ENCODE assay signal across 17 cellular contexts in genomic region chr19:18074192-18074591, GRCh38. TPM values are rescaled to one million over a fixed set of nuclear protein-coding genes. Genes with fewer than 3 reads are reported as not detected.
DNase-seq lines count a peak whose midpoint lies in the region; ATAC-seq, FAIRE-seq and TF ChIP-seq lines count a peak whose summit lies in the region.
"Had no signal": no experiment of that assay in that cellular context is flagged by ENCODE, and none has a peak within 500 bp of the region (broad histone marks: within the 10 kb centered on the region; RNA-seq: fewer than 3 reads in every experiment).

No MANE protein-coding gene starts in this region.

- no TSS peak for BruUV-seq in A673 (replicated peaks; lab: Mats Ljungman, UMichigan)
- BruUV-seq in Calu3 (replicated peaks; lab: Mats Ljungman, UMichigan): no TSS peak

- no peak overlapping the region for H4K91ac ChIP-seq in H1 (replicated peaks; ENCODE audit: insufficient read length, low read length)

- no peaks in the 10 kb centered on the region for H3K23me2 ChIP-seq in H1 (ENCODE audit: low read depth, low read length)

- no peaks in the 10 kb centered on the region for H3K4me1 Mint-ChIP-seq in Calu3 (ENCODE audit: low read depth, unreplicated experiment)
- H3K4me1 Mint-ChIP-seq: WTC11 had no signal

- POLR2A ChIA-PET in A673 (lab: Charles Lee; ENCODE audit: low non-redundant PET): no interaction called here
- POLR2A ChIA-PET in H1 (lab: Charles Lee; ENCODE audit: partially characterized antibody): no interaction called here

- H3K36me3 Mint-ChIP-seq in Calu3 (ENCODE audit: insufficient read depth, unreplicated experiment): no peaks in the 10 kb centered on the region
- H3K36me3 Mint-ChIP-seq: WTC11 had no signal

- H3K79me2 ChIP-seq in H1 (ENCODE audit: control insufficient read depth in 1 of 2, insufficient read depth in 2 of 2, low read length in 2 of 2): no peaks in the 10 kb centered on the region

- no peaks in the 10 kb centered on the region for H3K27me3 Mint-ChIP-seq in Calu3 (ENCODE audit: unreplicated experiment)
- H3K27me3 Mint-ChIP-seq: natural killer cell treated with Interleukin-12 subunit alpha and Interleukin-12 subunit beta and Interleukin-15 and Interleukin-18, amount 100 ng/mL, for 72 hours had no signal

- H3K4ac ChIP-seq in H1 (replicated peaks; ENCODE audit: insufficient read length, low read depth, low read length): no peak overlapping the region

- no peak overlapping the region for H3K27ac ChIP-seq in A673 (ENCODE audit: low read depth, low read length, poor library complexity, severe bottlenecking)
- H3K27ac ChIP-seq in H1 (ENCODE audit: low read depth, low read length): no peak overlapping the region
- no peak overlapping the region for H3K27ac ChIP-seq in body of pancreas
- H3K27ac ChIP-seq: BLaER1 had no signal

- CTCF ChIA-PET in A673 (lab: Charles Lee) (interaction anchor here (0.6 kb wide), 1 partner anchor 229 kb away, joined by 6 read pairs; no protein-coding TSS in a partner anchor), Calu3 (lab: Charles Lee) (interaction anchor here (1.2 kb wide), 1 partner anchor 39 kb away, joined by 4 read pairs; no protein-coding TSS in a partner anchor), H1 (lab: Charles Lee; ENCODE audit: partially characterized antibody) (interaction anchor here (0.9 to 1.6 kb wide), 8 partner anchors 9 to 205 kb away, joined by 3 to 5 read pairs (median 3); no protein-coding TSS in a partner anchor)

- H3K4me2 ChIP-seq in H1 (ENCODE audit: insufficient read depth in 1 of 2, low read depth in 2 of 2, low read length in 2 of 2): no peak overlapping the region
- H3K4me2 ChIP-seq: BLaER1 had no signal

- H4K20me1 ChIP-seq in H1 (replicated peaks in 1 of 2; ENCODE audit: control insufficient read depth in 1 of 2, insufficient read depth in 2 of 2, low read length in 2 of 2): no peaks in the 10 kb centered on the region
- H4K20me1 ChIP-seq: BLaER1 had no signal

- no peak overlapping the region for H2BK120ac ChIP-seq in H1 (replicated peaks; ENCODE audit: low read depth, low read length)

- no peaks in the 10 kb centered on the region for H3K9me3 Mint-ChIP-seq in Calu3 (ENCODE audit: low read depth, unreplicated experiment)
- H3K9me3 Mint-ChIP-seq: natural killer cell treated with Interleukin-12 subunit alpha and Interleukin-12 subunit beta and Interleukin-15 and Interleukin-18, amount 100 ng/mL, for 72 hours; WTC11 had no signal

- no peaks in the 10 kb centered on the region for H3K27me3 ChIP-seq in A673 (replicated peaks; ENCODE audit: insufficient read depth, low read depth, low read length, poor library complexity)
- H3K27me3 ChIP-seq in H1 (replicated peaks in 1 of 4; ENCODE audit: control insufficient read depth in 3 of 4, extremely low read depth in 1 of 4, insufficient read depth in 3 of 4, low read length in 3 of 4): no peaks in the 10 kb centered on the region
- H3K27me3 ChIP-seq in body of pancreas: no peaks in the 10 kb centered on the region
- H3K27me3 ChIP-seq: BLaER1 had no signal

- no peak overlapping the region for H3K4me3 ChIP-seq in A673 (ENCODE audit: low read depth, low read length, poor library complexity, severe bottlenecking)
- H3K4me3 ChIP-seq in H1 (ENCODE audit: extremely low read depth in 1 of 4, insufficient read depth in 2 of 4, low read depth in 3 of 4, low read length in 4 of 4): no peak overlapping the region
- H3K4me3 ChIP-seq in body of pancreas: no peak overlapping the region
- H3K4me3 ChIP-seq: BLaER1 had no signal

- no peak overlapping the region for H3K23ac ChIP-seq in H1 (ENCODE audit: insufficient read length)

- TF ChIP-seq RAD21 in H1 (IDR thresholded peaks at IDR 0.05 in 1 of 2, conservative IDR thresholded peaks at IDR 0.05 in 1 of 2; ENCODE audit: low read depth in 2 of 2, low read length in 2 of 2): peak; percentile 31 to 53

- no peak overlapping the region for H3K56ac ChIP-seq in H1 (replicated peaks; ENCODE audit: insufficient read length, low read depth, low read length)

- H2AK5ac ChIP-seq in H1 (ENCODE audit: low read depth, low read length): no peak overlapping the region

- no peak overlapping the region for H3K14ac ChIP-seq in H1 (ENCODE audit: insufficient read length)

- no peak overlapping the region for H2BK5ac ChIP-seq in H1 (ENCODE audit: low read depth, low read length)

- H3K9ac ChIP-seq in H1 (replicated peaks in 1 of 4; ENCODE audit: extremely low read depth in 1 of 4, low read depth in 3 of 4, low read length in 3 of 4): no peak overlapping the region
- H3K9ac ChIP-seq: BLaER1 had no signal

- ATAC-seq in body of pancreas: no peak
- ATAC-seq: natural killer cell treated with Interleukin-12 subunit alpha and Interleukin-12 subunit beta and Interleukin-15 and Interleukin-18, amount 100 ng/mL, for 72 hours; WTC11 had no signal

- H2BK15ac ChIP-seq in H1 (ENCODE audit: low read length): no peak overlapping the region

- H3K9me3 ChIP-seq in A673 (ENCODE audit: low read depth, low read length, poor library complexity, severe bottlenecking): no peaks in the 10 kb centered on the region
- H3K9me3 ChIP-seq in H1 (ENCODE audit: insufficient read depth in 2 of 2, low read depth in 1 of 2, low read length in 1 of 2): no peaks in the 10 kb centered on the region
- H3K9me3 ChIP-seq in body of pancreas: no peaks in the 10 kb centered on the region
- H3K9me3 ChIP-seq: BLaER1 had no signal

- H4K5ac ChIP-seq in H1 (ENCODE audit: insufficient read length, low read depth, low read length): no peak overlapping the region

- no peaks in the 10 kb centered on the region for H3K79me1 ChIP-seq in H1 (ENCODE audit: low read depth, low read length)

- no peak overlapping the region for H2BK12ac ChIP-seq in H1 (ENCODE audit: low read depth, low read length)

- no peak overlapping the region for H3K4me3 Mint-ChIP-seq in Calu3 (ENCODE audit: low read depth, unreplicated experiment)
- H3K4me3 Mint-ChIP-seq: natural killer cell treated with Interleukin-12 subunit alpha and Interleukin-12 subunit beta and Interleukin-15 and Interleukin-18, amount 100 ng/mL, for 72 hours; WTC11 had no signal

- no peak overlapping the region for H3K18ac ChIP-seq in H1 (ENCODE audit: extremely low read depth, low read length)

- H2BK20ac ChIP-seq in H1 (ENCODE audit: low read length): no peak overlapping the region

- H3K27ac Mint-ChIP-seq in Calu3 (ENCODE audit: unreplicated experiment): no peak overlapping the region
- H3K27ac Mint-ChIP-seq: WTC11 had no signal

- TF ChIP-seq CTCF in A673 (conservative IDR thresholded peaks at IDR 0.05; ENCODE audit: low read depth, low read length) (0 out of 2 replicates have a peak, but pooled peaks have one; percentile 23), Calu3 (IDR thresholded peaks at IDR 0.05; ENCODE audit: unreplicated experiment) (peak; percentile 13), H1 (IDR thresholded peaks at IDR 0.05; ENCODE audit: control extremely low read depth in 1 of 3, insufficient read depth in 1 of 3, low read depth in 1 of 3, low read length in 3 of 3) (peak in 2 of 3 experiments; percentile 39 to 44; a peak in 2 of 4 replicates), body of pancreas (IDR thresholded peaks at IDR 0.05) (no peak)

- no peak overlapping the region for H4K8ac ChIP-seq in H1 (ENCODE audit: extremely low read depth, insufficient read depth, low read length)

- H3K36me3 ChIP-seq in A673 (ENCODE audit: insufficient read depth, low read length, poor library complexity, severe bottlenecking) (no peaks in the 10 kb centered on the region), H1 (ENCODE audit: control insufficient read depth in 2 of 4, insufficient read depth in 4 of 4, low read length in 3 of 4) (no peaks in the 10 kb centered on the region), body of pancreas (replicated peaks in 1 of 2; ENCODE audit: insufficient read depth in 1 of 2, low read depth in 2 of 2) (no peaks in the 10 kb centered on the region)
- H3K36me3 ChIP-seq: BLaER1 had no signal

- WGBS in H1 (ENCODE audit: extremely low coverage in 1 of 2, insufficient coverage in 1 of 2, insufficient read length in 1 of 2, insufficient replicate concordance in 2 of 2, low coverage in 1 of 2, low lambda C conversion rate in 2 of 2, missing lambda C conversion rate in 1 of 2), 2 experiments: 88% methylated on average over 9 of the region's 9 CpGs; no CpG with 5 or more reads in 1 of the 2 experiments
- 59 to 74% methylated on average over 5 to 9 of the region's 9 CpGs for WGBS in body of pancreas, 2 donors

- no peak for FAIRE-seq in H1 (lab: Jason Lieb, UNC)
- FAIRE-seq: astrocyte had no signal

- no peak for DNase-seq in A673 (ENCODE audit: low spot score)
- DNase-seq in Calu3: no peak
- peak; percentile 72 for DNase-seq in NCI-H2171 treated with DMSO at 0.1 percent for 48 hours (lab: John Stamatoyannopoulos, UW)
- no peak for DNase-seq in H1 (ENCODE audit: low read depth in 1 of 2, low spot score in 2 of 2)
- no peak for DNase-seq in putamen (ENCODE audit: low spot score)
- no peak for DNase-seq in cortex of kidney (lab: John Stamatoyannopoulos, UW)
- DNase-seq in body of pancreas: no peak
- DNase-seq: activated CD8-positive, alpha-beta memory T cell treated with anti-CD3 and anti-CD28 coated beads, Interleukin-2, amount 50 U/mL, for 4 hours; activated gamma-delta T cell treated with Interleukin-2 at 50 U/mL for 16 hours; mammary epithelial cell; retina; substantia nigra; SW 1271 had no signal

- no peak overlapping the region for H2AFZ ChIP-seq in H1 (ENCODE audit: low read length)

- H3K4me1 ChIP-seq in A673 (ENCODE audit: insufficient read depth, low read length, poor library complexity, severe bottlenecking) (no peaks in the 10 kb centered on the region), H1 (replicated peaks in 1 of 4; ENCODE audit: control insufficient read depth in 3 of 4, insufficient read depth in 4 of 4, low read length in 3 of 4) (no peaks in the 10 kb centered on the region), body of pancreas (no peaks in the 10 kb centered on the region)
- H3K4me1 ChIP-seq: BLaER1 had no signal

- intact Hi-C loops in A673 (cut with micrococcal nuclease; ENCODE audit: unreplicated experiment): no loop called here
- intact Hi-C loops in Calu3 (cut with micrococcal nuclease; ENCODE audit: unreplicated experiment): no loop called here
- intact Hi-C loops in body of pancreas (cut with DNase I): no loop called here

- TF ChIP-seq POLR2A in H1 (IDR thresholded peaks at IDR 0.05; ENCODE audit: control extremely low read depth in 1 of 2, low read depth in 2 of 2, low read length in 2 of 2) (no peak), body of pancreas (IDR thresholded peaks at IDR 0.05) (no peak)

- no peak for TF ChIP-seq EP300 in H1 (IDR thresholded peaks at IDR 0.05; ENCODE audit: borderline replicate concordance in 1 of 2, low read depth in 2 of 2, low read length in 2 of 2)

RNA-seq across cellular contexts. Expression of gene IL12RB1, which starts 12.5 kb away (rescaled TPM):
- not detected in 2 replicates for total RNA-seq in A673 (2021)
- total RNA-seq in Calu3 (2022): not detected in 2 replicates
- not detected in 2 replicates for total RNA-seq in H1 (2021; fragmentation: NEBNext Ultra II Directional; extraction: Animal tissue kit (Norgen Biotek cat#: 25700))
- polyA plus RNA-seq in H1 (2011; rRNA removed): 0.03 and 0.06 TPM in 2 replicates
- polyA plus RNA-seq in H1 (2011; cell fraction: cytosol; rRNA removed): not detected
- polyA plus RNA-seq in H1 (2011; cell fraction: nucleus; rRNA removed): not detected
- not detected in 4 replicates for polyA plus RNA-seq in H1 (2012, experiment 1 of 2)
- not detected for polyA plus RNA-seq in H1 (2012, experiment 2 of 2)
- polyA plus RNA-seq in H1 (2013, experiment 1 of 2): not detected
- not detected for polyA plus RNA-seq in H1 (2013, experiment 2 of 2)
- not detected in 2 replicates for polyA minus RNA-seq in H1 (2011; rRNA and poly(A)+ RNA removed)
- not detected for polyA minus RNA-seq in H1 (2011; cell fraction: cytosol; rRNA and poly(A)+ RNA removed)
- not detected for polyA minus RNA-seq in H1 (2011; cell fraction: nucleus; rRNA and poly(A)+ RNA removed)
- total RNA-seq in body of pancreas: 1 to 10 TPM in 1 of 2 donors, not detected in 1; 1.0 TPM
- total RNA-seq: mammary epithelial cell, WTC11 had no signal

RNA-seq across cellular contexts. Expression of gene MAST3, which starts 23.4 kb away (rescaled TPM):
- 5.1 and 7.9 TPM in 2 replicates for total RNA-seq in A673 (2021)
- 5.5 and 5.9 TPM in 2 replicates for total RNA-seq in Calu3 (2022)
- total RNA-seq in H1 (2021; fragmentation: NEBNext Ultra II Directional; extraction: Animal tissue kit (Norgen Biotek cat#: 25700)): 9.0 TPM in 2 replicates
- 3.4 and 5.5 TPM in 2 replicates for polyA plus RNA-seq in H1 (2011; rRNA removed)
- polyA plus RNA-seq in H1 (2011; cell fraction: cytosol; rRNA removed): 1.5 TPM
- 7.7 TPM for polyA plus RNA-seq in H1 (2011; cell fraction: nucleus; rRNA removed)
- 3.2 to 5.5 TPM (median 4.8 TPM) in 4 replicates for polyA plus RNA-seq in H1 (2012, experiment 1 of 2)
- 3.0 TPM for polyA plus RNA-seq in H1 (2012, experiment 2 of 2)
- polyA plus RNA-seq in H1 (2013, experiment 1 of 2): 3.4 TPM
- 3.1 TPM for polyA plus RNA-seq in H1 (2013, experiment 2 of 2)
- 4.8 and 5.0 TPM in 2 replicates for polyA minus RNA-seq in H1 (2011; rRNA and poly(A)+ RNA removed)
- 6.1 TPM for polyA minus RNA-seq in H1 (2011; cell fraction: cytosol; rRNA and poly(A)+ RNA removed)
- 7.4 TPM for polyA minus RNA-seq in H1 (2011; cell fraction: nucleus; rRNA and poly(A)+ RNA removed)
- 10 to 100 TPM; 17.6 to 35.3 TPM for total RNA-seq in body of pancreas

Comparison
In these comparisons a context has a peak if more than half of its experiments do, and no peak if none do; other contexts are left out.
1. CTCF ChIP-seq: peak in A673 (single experiment), Calu3 (single experiment) and H1 (2 of 3); none in body of pancreas (0 of 7).